Comparison of ENCODE assay signal across 18 cellular contexts in the genomic region with DNA sequence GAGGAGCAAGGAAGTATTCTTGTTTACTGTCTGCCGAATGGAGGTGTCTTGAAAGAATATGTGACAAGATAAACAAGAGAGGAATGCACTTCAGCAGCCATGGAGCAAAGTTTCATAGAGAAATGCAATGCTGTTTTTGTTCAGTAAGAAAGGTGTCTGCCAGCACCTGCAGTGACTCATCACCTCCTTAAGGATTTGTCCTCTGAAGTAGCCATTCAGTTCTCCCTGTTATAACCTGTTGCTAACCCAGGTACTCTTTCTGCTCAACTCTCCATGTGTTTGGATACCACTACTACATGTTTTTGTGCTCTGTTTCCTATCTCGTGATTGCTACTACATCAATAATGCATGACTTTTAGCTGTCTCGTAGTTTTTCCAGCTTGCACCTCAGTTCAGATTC.
"Had no signal": no experiment of that assay in that cellular context is flagged by ENCODE, and none has a peak within 500 bp of the region (broad histone marks: within the 10 kb centered on the region; RNA-seq: fewer than 3 reads in every experiment).

No MANE protein-coding gene starts in this region.

- H3K9me3 ChIP-seq: tibial artery, upper lobe of left lung, vagina had no signal

- H3K4me3 Mint-ChIP-seq: natural killer cell; neural crest cell; stimulated activated memory B cell treated with anti-CD40 and anti-IgM and Interleukin-4, amounts not matched to agents 10 μg/mL and 1 μg/mL and 100 μg/mL, for 72 hours; stimulated activated naive CD8-positive, alpha-beta T cell treated with anti-CD3 and anti-CD28 coated beads, Interleukin-15, Interleukin-2, amounts not matched to agents 100 ng/mL and 50 ng/mL, for 24 hours had no signal

- H3K4me1 Mint-ChIP-seq: natural killer cell; neural crest cell; stimulated activated memory B cell treated with anti-CD40 and anti-IgM and Interleukin-4, amounts not matched to agents 10 μg/mL and 1 μg/mL and 100 μg/mL, for 72 hours had no signal

- H3K36me3 ChIP-seq: spleen, tibial artery, upper lobe of left lung, vagina had no signal

- H3K4me3 ChIP-seq: spleen, tibial artery, upper lobe of left lung, vagina had no signal

- H3K4me1 ChIP-seq: spleen, tibial artery, upper lobe of left lung, vagina had no signal

- H3K27me3 ChIP-seq: spleen, tibial artery, upper lobe of left lung, vagina had no signal

- H3K27ac Mint-ChIP-seq: natural killer cell; stimulated activated memory B cell treated with anti-CD40 and anti-IgM and Interleukin-4, amounts not matched to agents 10 μg/mL and 1 μg/mL and 100 μg/mL, for 72 hours; stimulated activated naive CD8-positive, alpha-beta T cell treated with anti-CD3 and anti-CD28 coated beads, Interleukin-15, Interleukin-2, amounts not matched to agents 100 ng/mL and 50 ng/mL, for 24 hours had no signal

- H3K36me3 Mint-ChIP-seq: stimulated activated memory B cell treated with anti-CD40 and anti-IgM and Interleukin-4, amounts not matched to agents 10 μg/mL and 1 μg/mL and 100 μg/mL, for 72 hours had no signal

- ATAC-seq: natural killer cell; sciatic nerve; stimulated activated memory B cell treated with anti-CD40 and anti-IgM and Interleukin-4, amounts not matched to agents 10 μg/mL and 1 μg/mL and 100 μg/mL, for 72 hours had no signal

- H3K27ac ChIP-seq: spleen, tibial artery, upper lobe of left lung, vagina had no signal

- H3K27me3 Mint-ChIP-seq: stimulated activated memory B cell treated with anti-CD40 and anti-IgM and Interleukin-4, amounts not matched to agents 10 μg/mL and 1 μg/mL and 100 μg/mL, for 72 hours; stimulated activated naive CD8-positive, alpha-beta T cell treated with anti-CD3 and anti-CD28 coated beads, Interleukin-15, Interleukin-2, amounts not matched to agents 100 ng/mL and 50 ng/mL, for 24 hours had no signal

- DNase-seq: dermis blood vessel endothelial cell; erythroblast; foreskin melanocyte; head of caudate nucleus; hippocampal formation; natural killer cell; posterior cingulate gyrus; spleen; stimulated activated CD4-positive, alpha-beta T cell treated with anti-CD3 and anti-CD28 coated beads, Interleukin-15, amount 100 ng/mL, for 24 hours; stimulated activated CD4-positive, alpha-beta T cell treated with anti-CD3 and anti-CD28 coated beads, Interleukin-1b, Interleukin-23, amount 100 ng/mL, for 48 hours; stimulated activated CD4-positive, alpha-beta T cell treated with anti-CD3 and anti-CD28 coated beads, Interleukin-4, amount 100 ng/mL, for 24 hours; tibial artery; upper lobe of left lung had no signal
